In genomic region chr12:88946377-88946997, GRCh38 we compare ENCODE assay signal across 8 cellular contexts.
DNase-seq lines count a peak whose midpoint lies in the region; ATAC-seq lines count a peak whose summit lies in the region.

No MANE protein-coding gene starts in this region.

- DNase-seq in AG08396 (ENCODE audit: low spot score) (peak; percentile 35), NCI-H69 (lab: John Stamatoyannopoulos, UW) (peak; percentile 68), Right ventricle myocardium superior (no peak)
- DNase-seq in activated naive CD8-positive, alpha-beta T cell treated with anti-CD3 and anti-CD28 coated beads for 36 hours: no peak
- no peak for DNase-seq in activated T-helper 1 cell treated with anti-CD3 and anti-CD28 coated beads, Interleukin-12 subunit alpha, Interleukin-12 subunit beta, Interleukin-2, Interleukin-4 antibody, amounts not matched to agents 30 ng/mL and 10 ng/mL and 1 ng/mL, durations not matched to agents 14 hours and 24 hours and 36 hours (ENCODE audit: low spot score)
- DNase-seq in stimulated activated naive CD4-positive, alpha-beta T cell treated with Interleukin-2 at 50 U/mL for 16 hours (lab: John Stamatoyannopoulos, UW): no peak

- H3K4me3 Mint-ChIP-seq in activated naive CD8-positive, alpha-beta T cell treated with anti-CD3 and anti-CD28 coated beads for 36 hours: no peak overlapping the region
- H3K4me3 Mint-ChIP-seq in activated T-helper 1 cell treated with anti-CD3 and anti-CD28 coated beads, Interleukin-12 subunit alpha, Interleukin-12 subunit beta, Interleukin-2, Interleukin-4 antibody, amounts not matched to agents 30 ng/mL and 10 ng/mL and 1 ng/mL, durations not matched to agents 14 hours and 24 hours and 36 hours: no peak overlapping the region

- ATAC-seq in GM21576 (IDR thresholded peaks at IDR 0.05; ENCODE audit: unreplicated experiment) (peak; percentile 57), Right ventricle myocardium superior (ENCODE audit: poor library complexity) (peak; percentile 36), HG02588 (IDR thresholded peaks at IDR 0.05; ENCODE audit: unreplicated experiment) (no peak)

- no peaks in the 10 kb centered on the region for H3K36me3 Mint-ChIP-seq in activated naive CD8-positive, alpha-beta T cell treated with anti-CD3 and anti-CD28 coated beads for 36 hours
- H3K36me3 Mint-ChIP-seq in activated T-helper 1 cell treated with anti-CD3 and anti-CD28 coated beads, Interleukin-12 subunit alpha, Interleukin-12 subunit beta, Interleukin-2, Interleukin-4 antibody, amounts not matched to agents 30 ng/mL and 10 ng/mL and 1 ng/mL, durations not matched to agents 14 hours and 24 hours and 36 hours (ENCODE audit: low read depth): no peaks in the 10 kb centered on the region

- intact Hi-C loops in Right ventricle myocardium superior (cut with DNase I): no loop called here
- intact Hi-C loops in activated T-helper 1 cell treated with anti-CD3 and anti-CD28 coated beads, Interleukin-12 subunit alpha, Interleukin-12 subunit beta, Interleukin-2, Interleukin-4 antibody, amounts not matched to agents 30 ng/mL and 10 ng/mL and 1 ng/mL, durations not matched to agents 14 hours and 24 hours and 36 hours (cut with micrococcal nuclease): no loop called here

- no peak overlapping the region for H3K27ac Mint-ChIP-seq in activated naive CD8-positive, alpha-beta T cell treated with anti-CD3 and anti-CD28 coated beads for 36 hours
- no peak overlapping the region for H3K27ac Mint-ChIP-seq in activated T-helper 1 cell treated with anti-CD3 and anti-CD28 coated beads, Interleukin-12 subunit alpha, Interleukin-12 subunit beta, Interleukin-2, Interleukin-4 antibody, amounts not matched to agents 30 ng/mL and 10 ng/mL and 1 ng/mL, durations not matched to agents 14 hours and 24 hours and 36 hours

- H3K27me3 Mint-ChIP-seq in activated naive CD8-positive, alpha-beta T cell treated with anti-CD3 and anti-CD28 coated beads for 36 hours: peaks cover 5% of the 10 kb centered on the region
- peaks cover 2% of the 10 kb centered on the region for H3K27me3 Mint-ChIP-seq in activated T-helper 1 cell treated with anti-CD3 and anti-CD28 coated beads, Interleukin-12 subunit alpha, Interleukin-12 subunit beta, Interleukin-2, Interleukin-4 antibody, amounts not matched to agents 30 ng/mL and 10 ng/mL and 1 ng/mL, durations not matched to agents 14 hours and 24 hours and 36 hours (ENCODE audit: insufficient read depth)

- no peaks in the 10 kb centered on the region for H3K4me1 Mint-ChIP-seq in activated naive CD8-positive, alpha-beta T cell treated with anti-CD3 and anti-CD28 coated beads for 36 hours
- H3K4me1 Mint-ChIP-seq in activated T-helper 1 cell treated with anti-CD3 and anti-CD28 coated beads, Interleukin-12 subunit alpha, Interleukin-12 subunit beta, Interleukin-2, Interleukin-4 antibody, amounts not matched to agents 30 ng/mL and 10 ng/mL and 1 ng/mL, durations not matched to agents 14 hours and 24 hours and 36 hours (ENCODE audit: low read depth): no peaks in the 10 kb centered on the region

- H3K9me3 Mint-ChIP-seq in activated naive CD8-positive, alpha-beta T cell treated with anti-CD3 and anti-CD28 coated beads for 36 hours: peaks cover 2% of the 10 kb centered on the region
- no peaks in the 10 kb centered on the region for H3K9me3 Mint-ChIP-seq in activated T-helper 1 cell treated with anti-CD3 and anti-CD28 coated beads, Interleukin-12 subunit alpha, Interleukin-12 subunit beta, Interleukin-2, Interleukin-4 antibody, amounts not matched to agents 30 ng/mL and 10 ng/mL and 1 ng/mL, durations not matched to agents 14 hours and 24 hours and 36 hours

Comparison
In these comparisons a context has a peak if more than half of its experiments do, and no peak if none do; other contexts are left out.
1. DNase-seq: peak in AG08396 (single experiment) and NCI-H69 (single experiment); none in Right ventricle myocardium superior (single experiment), activated naive CD8-positive, alpha-beta T cell treated with anti-CD3 and anti-CD28 coated beads for 36 hours (single experiment), activated T-helper 1 cell treated with anti-CD3 and anti-CD28 coated beads, Interleukin-12 subunit alpha, Interleukin-12 subunit beta, Interleukin-2, Interleukin-4 antibody, amounts not matched to agents 30 ng/mL and 10 ng/mL and 1 ng/mL, durations not matched to agents 14 hours and 24 hours and 36 hours (single experiment) and stimulated activated naive CD4-positive, alpha-beta T cell treated with Interleukin-2 at 50 U/mL for 16 hours (single experiment).